Comparison of ENCODE assay signal across 10 cellular contexts in the genomic region with DNA sequence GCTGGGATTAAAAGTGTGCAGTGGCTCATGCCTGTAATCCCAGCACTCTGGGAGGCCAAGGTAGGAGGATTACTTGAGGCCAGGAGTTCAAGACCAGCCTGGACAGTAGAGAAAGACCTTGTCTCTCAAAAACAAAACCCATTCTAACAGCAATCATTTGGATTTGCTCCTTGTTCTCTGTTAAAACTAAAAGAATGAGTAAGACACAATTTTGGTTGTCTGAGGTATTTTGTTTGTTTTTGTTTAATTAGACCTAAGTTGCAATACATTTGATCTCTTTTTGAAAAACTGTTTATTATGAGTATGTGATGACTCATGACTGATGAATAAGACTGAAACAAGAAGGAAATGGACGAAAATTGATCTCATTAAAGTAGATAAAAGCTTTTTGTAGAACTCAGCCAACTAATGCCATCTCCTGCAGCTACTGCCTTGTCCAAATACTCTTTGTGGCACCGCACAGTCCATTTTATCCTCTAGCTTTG. TPM values are rescaled to one million over a fixed set of nuclear protein-coding genes. Genes with fewer than 3 reads are reported as not detected.
DNase-seq lines count a peak whose midpoint lies in the region; ATAC-seq lines count a peak whose summit lies in the region.
"Had no signal": no experiment of that assay in that cellular context is flagged by ENCODE, and none has a peak within 500 bp of the region (broad histone marks: within the 10 kb centered on the region; RNA-seq: fewer than 3 reads in every experiment).

No MANE protein-coding gene starts in this region.

- no peak overlapping the region for H2BK12ac ChIP-seq in mesenchymal stem cell (ENCODE audit: low read length in 2 of 2)

- no peak overlapping the region for H3K4ac ChIP-seq in mesenchymal stem cell (ENCODE audit: low read depth in 1 of 2, low read length in 2 of 2)

- H2BK15ac ChIP-seq in mesenchymal stem cell (ENCODE audit: low read depth, poor library complexity, severe bottlenecking): no peak overlapping the region

- no peaks in the 10 kb centered on the region for H3K9me3 Mint-ChIP-seq in activated CD8-positive, alpha-beta T cell treated with anti-CD3 and anti-CD28 coated beads, Interleukin-2, amount 10 ng/mL, durations not matched to agents 7 days and 5 days (ENCODE audit: insufficient read depth)

- no peak overlapping the region for H3K23ac ChIP-seq in mesenchymal stem cell (ENCODE audit: low read length in 2 of 2)

- H3K14ac ChIP-seq in mesenchymal stem cell (ENCODE audit: low read length in 2 of 2): no peak overlapping the region

- WGBS in mesenchymal stem cell: no CpG with 5 or more reads among the region's 2 CpGs

- no peak overlapping the region for H3K4me2 ChIP-seq in mesenchymal stem cell (ENCODE audit: low read length, poor library complexity, severe bottlenecking)

- no peak overlapping the region for H3K18ac ChIP-seq in mesenchymal stem cell (ENCODE audit: low read depth in 1 of 2, low read length in 2 of 2)

- H3K4me1 Mint-ChIP-seq in activated CD8-positive, alpha-beta T cell treated with anti-CD3 and anti-CD28 coated beads, Interleukin-2, amount 10 ng/mL, durations not matched to agents 7 days and 5 days (ENCODE audit: low read depth): peaks cover 36% of the 10 kb centered on the region

- H2BK120ac ChIP-seq in mesenchymal stem cell (ENCODE audit: low read depth, low read length): no peak overlapping the region

- no peak overlapping the region for H3K4me3 Mint-ChIP-seq in activated CD8-positive, alpha-beta T cell treated with anti-CD3 and anti-CD28 coated beads, Interleukin-2, amount 10 ng/mL, durations not matched to agents 7 days and 5 days

- H3K9me3 ChIP-seq in mesenchymal stem cell (ENCODE audit: control insufficient read depth, low read length): no peaks in the 10 kb centered on the region
- H3K9me3 ChIP-seq: body of pancreas had no signal

- no peak overlapping the region for H3K9ac ChIP-seq in mesenchymal stem cell (ENCODE audit: low read length)

- H4K8ac ChIP-seq in mesenchymal stem cell (ENCODE audit: low read length): no peak overlapping the region

- peak; percentile 68 for DNase-seq in EH (ENCODE audit: low read depth)
- DNase-seq in HPDE6-E6E7 (ENCODE audit: extremely low spot score): peak; percentile 50
- DNase-seq in activated CD8-positive, alpha-beta T cell treated with anti-CD3 and anti-CD28 coated beads, Interleukin-2, amount 10 ng/mL, durations not matched to agents 7 days and 5 days: no peak
- peak; percentile 72 for DNase-seq in mesenchymal stem cell
- no peak for DNase-seq in left cardiac atrium
- no peak for DNase-seq in globus pallidus (ENCODE audit: low spot score)
- DNase-seq: body of pancreas; stimulated activated CD4-positive, alpha-beta T cell treated with anti-CD3 and anti-CD28 coated beads, Interleukin-15, amount 100 ng/mL, for 24 hours had no signal

- no peak overlapping the region for H2BK5ac ChIP-seq in mesenchymal stem cell (ENCODE audit: low read depth, low read length, poor library complexity, severe bottlenecking)

- CTCF ChIA-PET in activated CD8-positive, alpha-beta T cell treated with anti-CD3 and anti-CD28 coated beads, Interleukin-2, amount 10 ng/mL, durations not matched to agents 7 days and 5 days (lab: Charles Lee): interaction anchor here (1.1 to 1.4 kb wide), 3 partner anchors 9 to 45 kb away, joined by 3 to 5 read pairs (median 4); no protein-coding TSS in a partner anchor

- POLR2A ChIA-PET in activated CD8-positive, alpha-beta T cell treated with anti-CD3 and anti-CD28 coated beads, Interleukin-2, amount 10 ng/mL, durations not matched to agents 7 days and 5 days (lab: Charles Lee): interaction anchor here (0.7 to 1.6 kb wide), 3 partner anchors 8 to 37 kb away, joined by 3 to 6 read pairs (median 4); a partner anchor contains a TSS

- H3K36me3 Mint-ChIP-seq in activated CD8-positive, alpha-beta T cell treated with anti-CD3 and anti-CD28 coated beads, Interleukin-2, amount 10 ng/mL, durations not matched to agents 7 days and 5 days (ENCODE audit: low read depth): peaks cover 12% of the 10 kb centered on the region

- H3K36me3 ChIP-seq in mesenchymal stem cell (ENCODE audit: control insufficient read depth in 1 of 2, insufficient read depth in 2 of 2, low read depth in 1 of 2, low read length in 2 of 2): no peaks in the 10 kb centered on the region

- no peaks in the 10 kb centered on the region for H3K27me3 ChIP-seq in mesenchymal stem cell (ENCODE audit: control insufficient read depth in 1 of 2, insufficient read depth in 1 of 2, low read length in 2 of 2)
- H3K27me3 ChIP-seq: body of pancreas had no signal

- no peak overlapping the region for H3K27ac ChIP-seq in mesenchymal stem cell (ENCODE audit: low read length, poor library complexity, severe bottlenecking)
- H3K27ac ChIP-seq: body of pancreas had no signal

- no peak overlapping the region for H2AFZ ChIP-seq in mesenchymal stem cell (ENCODE audit: low read depth, low read length)

- peaks cover 6% of the 10 kb centered on the region for H3K4me1 ChIP-seq in mesenchymal stem cell (ENCODE audit: control insufficient read depth, insufficient read depth, low read depth, low read length)

- H4K91ac ChIP-seq in mesenchymal stem cell (ENCODE audit: low read length): no peak overlapping the region

- intact Hi-C loops in left cardiac atrium (cut with DNase I): no loop called here

- peak overlapping the region; percentile 11 for H3K27ac Mint-ChIP-seq in activated CD8-positive, alpha-beta T cell treated with anti-CD3 and anti-CD28 coated beads, Interleukin-2, amount 10 ng/mL, durations not matched to agents 7 days and 5 days

- peaks cover 10% of the 10 kb centered on the region for H3K79me1 ChIP-seq in mesenchymal stem cell (replicated peaks; ENCODE audit: low read length, poor library complexity, severe bottlenecking)

- ATAC-seq in activated CD8-positive, alpha-beta T cell treated with anti-CD3 and anti-CD28 coated beads, Interleukin-2, amount 10 ng/mL, durations not matched to agents 7 days and 5 days: peak; percentile 30
- ATAC-seq in GM21717 (IDR thresholded peaks at IDR 0.05; ENCODE audit: unreplicated experiment) (no peak), left cardiac atrium (no peak), HG03354 (IDR thresholded peaks at IDR 0.05; ENCODE audit: poor library complexity, severe bottlenecking, unreplicated experiment) (no peak)
- ATAC-seq: body of pancreas had no signal

- H3K4me3 ChIP-seq in mesenchymal stem cell (ENCODE audit: insufficient read depth in 1 of 2, low read depth in 1 of 2, low read length in 2 of 2): no peak overlapping the region
- H3K4me3 ChIP-seq: body of pancreas had no signal

- H2AK5ac ChIP-seq in mesenchymal stem cell (ENCODE audit: low read length, severe bottlenecking): no peak overlapping the region

- H3K27me3 Mint-ChIP-seq in activated CD8-positive, alpha-beta T cell treated with anti-CD3 and anti-CD28 coated beads, Interleukin-2, amount 10 ng/mL, durations not matched to agents 7 days and 5 days (ENCODE audit: low read depth): no peaks in the 10 kb centered on the region

RNA-seq across cellular contexts. Expression of a gene that starts 29.0 kb away (rescaled TPM):
- 100 to 1,000 TPM; 110 to 112 TPM for total RNA-seq in activated CD8-positive, alpha-beta T cell treated with anti-CD3 and anti-CD28 coated beads, Interleukin-2, amount 10 ng/mL, durations not matched to agents 7 days and 5 days
- 117 TPM for polyA plus RNA-seq in mesenchymal stem cell (2013, experiment 1 of 2)
- 111 TPM for polyA plus RNA-seq in mesenchymal stem cell (2013, experiment 2 of 2)
- total RNA-seq in left cardiac atrium: 10 to 100 TPM; 78.7 to 86.6 TPM

Comparison
In these comparisons a context has a peak if more than half of its experiments do, and no peak if none do; other contexts are left out.
1. DNase-seq: peak in EH (single experiment), HPDE6-E6E7 (single experiment) and mesenchymal stem cell (single experiment); none in activated CD8-positive, alpha-beta T cell treated with anti-CD3 and anti-CD28 coated beads, Interleukin-2, amount 10 ng/mL, durations not matched to agents 7 days and 5 days (single experiment), left cardiac atrium (single experiment) and globus pallidus (single experiment).